ENCODE assay signal across 9 cellular contexts in genomic region chr12:95173392-95174251, GRCh38. TPM values are rescaled to one million over a fixed set of nuclear protein-coding genes. Genes with fewer than 3 reads are reported as not detected.
DNase-seq lines count a peak whose midpoint lies in the region; ATAC-seq and TF ChIP-seq lines count a peak whose summit lies in the region.
"Had no signal": no experiment of that assay in that cellular context is flagged by ENCODE, and none has a peak within 500 bp of the region (broad histone marks: within the 10 kb centered on the region; RNA-seq: fewer than 3 reads in every experiment).

No MANE protein-coding gene starts in this region.

- TF ChIP-seq CTCF in epithelial cell of esophagus (IDR thresholded peaks at IDR 0.05; ENCODE audit: insufficient read depth, low read depth, low read length, missing control alignments) (no peak), mucosa of descending colon (IDR thresholded peaks at IDR 0.05) (no peak)

- peaks cover 11% of the 10 kb centered on the region for H3K4me1 ChIP-seq in mucosa of descending colon (ENCODE audit: low read depth)

- intact Hi-C loops in mucosa of descending colon (cut with DNase I, micrococcal nuclease), result no loop called here

- no peak overlapping the region for H3K4me3 ChIP-seq in epithelial cell of esophagus (ENCODE audit: low read length)
- H3K4me3 ChIP-seq in mucosa of descending colon, result no peak overlapping the region
- H3K4me3 ChIP-seq in MG63, result no peak overlapping the region

- ATAC-seq in mucosa of descending colon, result peak; percentile 79
- ATAC-seq in GM21390 (IDR thresholded peaks at IDR 0.05; ENCODE audit: unreplicated experiment), result no peak

- no peaks in the 10 kb centered on the region for H3K36me3 ChIP-seq in mucosa of descending colon (ENCODE audit: low read depth)
- H3K36me3 ChIP-seq in MG63, result no peaks in the 10 kb centered on the region

- H3K9me3 ChIP-seq in mucosa of descending colon (no peaks in the 10 kb centered on the region), MG63 (no peaks in the 10 kb centered on the region)

- H3K27me3 ChIP-seq in MG63, result no peaks in the 10 kb centered on the region

- peak; percentile 83 for DNase-seq in A172 (ENCODE audit: low spot score)
- peak; percentile 0 for DNase-seq in NCI-H1694 treated with DMSO at 0.1 percent for 48 hours (lab: John Stamatoyannopoulos, UW)
- DNase-seq in epithelial cell of esophagus (ENCODE audit: low read depth), result peak; percentile 96
- DNase-seq in mucosa of descending colon, result peak; percentile 64 to 70 (median 69)
- DNase-seq in MG63, result no peak
- no peak for DNase-seq in SW480 (ENCODE audit: low spot score)
- no peak for DNase-seq in NCI-H510A treated with DMSO at 0.1 percent for 48 hours (lab: John Stamatoyannopoulos, UW)
- DNase-seq: activated CD4-positive, alpha-beta T cell treated with anti-CD3 and anti-CD28 coated beads for 1 hour had no signal

RNA-seq across cellular contexts. Expression of gene FGD6, which starts 43.6 kb away (rescaled TPM):
- 12.3 and 12.4 TPM in 2 replicates for total RNA-seq in A172 (2014; rRNA removed; shearing (Covaris generic))
- 10 to 100 TPM; 20.5 to 52.1 (median 24.2) TPM for total RNA-seq in mucosa of descending colon
- 0.40 and 0.91 TPM in 2 replicates for total RNA-seq in MG63 (2014; rRNA removed; shearing (Covaris generic); ENCODE audit: low replicate concordance)

RNA-seq across cellular contexts. Expression of gene VEZT, which starts 44.0 kb away (rescaled TPM):
- total RNA-seq in A172 (2014; rRNA removed; shearing (Covaris generic)), result 82.6 and 104 TPM in 2 replicates
- total RNA-seq in mucosa of descending colon, result 10 to 100 TPM; 58.4 to 72.8 (median 61.6) TPM
- total RNA-seq in MG63 (2014; rRNA removed; shearing (Covaris generic); ENCODE audit: low replicate concordance), result 26.4 and 31.4 TPM in 2 replicates

Comparison
In these comparisons a context has a peak if more than half of its experiments do, and no peak if none do; other contexts are left out.
1. DNase-seq: peak in A172 (single experiment), NCI-H1694 treated with DMSO at 0.1 percent for 48 hours (single experiment), epithelial cell of esophagus (single experiment) and mucosa of descending colon (3 of 3); none in MG63 (single experiment), SW480 (single experiment) and NCI-H510A treated with DMSO at 0.1 percent for 48 hours (single experiment).